In genomic region chr17:32877164-32877764, GRCh38 we compare ENCODE assay signal across 9 cellular contexts. TPM values are rescaled to one million over a fixed set of nuclear protein-coding genes. Genes with fewer than 3 reads are reported as not detected.
DNase-seq lines count a peak whose midpoint lies in the region; ATAC-seq, FAIRE-seq and TF ChIP-seq lines count a peak whose summit lies in the region.
"Had no signal": no experiment of that assay in that cellular context is flagged by ENCODE, and none has a peak within 500 bp of the region (broad histone marks: within the 10 kb centered on the region; RNA-seq: fewer than 3 reads in every experiment).

No MANE protein-coding gene starts in this region.

- H3K27me3 ChIP-seq in NT2/D1 (ENCODE audit: insufficient read depth, insufficient read length) = peaks cover 5% of the 10 kb centered on the region

- TF ChIP-seq CTCF in epithelial cell of proximal tubule (conservative IDR thresholded peaks at IDR 0.05; ENCODE audit: low read depth, low read length) = peak; percentile 71

- H3K9ac ChIP-seq in NT2/D1 (ENCODE audit: insufficient read length, low read depth) = peak overlapping the region; percentile 86

- peak overlapping the region; percentile 57 for H3K4me3 ChIP-seq in NT2/D1 (ENCODE audit: insufficient read length, low read depth)
- H3K4me3 ChIP-seq in epithelial cell of proximal tubule (ENCODE audit: low read depth, low read length) = peak overlapping the region; percentile 70

- peak; percentile 68 for DNase-seq in COLO829 (ENCODE audit: low spot score)
- DNase-seq in HTR-8/SVneo (ENCODE audit: insufficient read length, low spot score) = peak; percentile 88
- DNase-seq in NT2/D1 (ENCODE audit: low read depth, low spot score) = no peak
- peak; percentile 86 for DNase-seq in activated T-cell treated with anti-CD3 and anti-CD28 coated beads for 1 hour (ENCODE audit: low read depth)
- DNase-seq in epithelial cell of proximal tubule (ENCODE audit: low read depth) = no peak
- DNase-seq in mucosa of gallbladder (ENCODE audit: low spot score) = peak; percentile 93
- DNase-seq in stimulated activated CD8-positive, alpha-beta memory T cell treated with anti-CD3 and anti-CD28 coated beads, Interleukin-2, amount 100 ng/mL, for 48 hours (ENCODE audit: low read depth in 2 of 2) = peak; percentile 83 to 92

- ATAC-seq in GM21381 (IDR thresholded peaks at IDR 0.05; ENCODE audit: unreplicated experiment) = peak; percentile 83

- H3K9me3 ChIP-seq in NT2/D1 (ENCODE audit: insufficient read depth, low read length) = no peaks in the 10 kb centered on the region

- peak; percentile 74 for FAIRE-seq in HTR-8/SVneo (lab: Jason Lieb, UNC)
- FAIRE-seq: colon had no signal

- H3K4me1 ChIP-seq in NT2/D1 (ENCODE audit: insufficient read depth, insufficient read length) = no peaks in the 10 kb centered on the region

- no peaks in the 10 kb centered on the region for H3K36me3 ChIP-seq in NT2/D1 (ENCODE audit: insufficient read depth, insufficient read length, low read length)

RNA-seq across cellular contexts. Expression of gene MYO1D, which starts 0.3 kb away (rescaled TPM):
- total RNA-seq in epithelial cell of proximal tubule = 17.7 and 54.4 TPM in 2 replicates
- 150 TPM for total RNA-seq in mucosa of gallbladder

RNA-seq across cellular contexts. Expression of gene TMEM98, which starts 50.7 kb away (rescaled TPM):
- total RNA-seq in epithelial cell of proximal tubule = 139 and 180 TPM in 2 replicates
- total RNA-seq in mucosa of gallbladder = 153 TPM

Comparison
In these comparisons a context has a peak if more than half of its experiments do, and no peak if none do; other contexts are left out.
1. DNase-seq: peak in COLO829 (single experiment), HTR-8/SVneo (single experiment), activated T-cell treated with anti-CD3 and anti-CD28 coated beads for 1 hour (single experiment), mucosa of gallbladder (single experiment) and stimulated activated CD8-positive, alpha-beta memory T cell treated with anti-CD3 and anti-CD28 coated beads, Interleukin-2, amount 100 ng/mL, for 48 hours (2 of 2); none in NT2/D1 (single experiment) and epithelial cell of proximal tubule (single experiment).